Comparison of ENCODE assay signal across 13 cellular contexts in genomic region chr22:20553947-20554741, GRCh38. TPM values are rescaled to one million over a fixed set of nuclear protein-coding genes. Genes with fewer than 3 reads are reported as not detected.
DNase-seq lines count a peak whose midpoint lies in the region; ATAC-seq and TF ChIP-seq lines count a peak whose summit lies in the region.
"Had no signal": no experiment of that assay in that cellular context is flagged by ENCODE, and none has a peak within 500 bp of the region (broad histone marks: within the 10 kb centered on the region; RNA-seq: fewer than 3 reads in every experiment).

No MANE protein-coding gene starts in this region.

- H3K4me1 ChIP-seq in CD4-positive, alpha-beta memory T cell (ENCODE audit: insufficient read depth, low read length), result peaks cover 100% of the 10 kb centered on the region
- H3K4me1 ChIP-seq in esophagus muscularis mucosa (peaks cover 65 to 72% (median 68%) of the 10 kb centered on the region in 4 donors), gastrocnemius medialis (peaks cover 87 to 94% of the 10 kb centered on the region in 2 donors)

- no peaks in the 10 kb centered on the region for H3K27me3 ChIP-seq in CD4-positive, alpha-beta memory T cell (ENCODE audit: insufficient read depth, low read length)
- no peaks in the 10 kb centered on the region for H3K27me3 ChIP-seq in esophagus muscularis mucosa
- no peaks in the 10 kb centered on the region for H3K27me3 ChIP-seq in gastrocnemius medialis

- no peak for ATAC-seq in gastrocnemius medialis
- no peak for ATAC-seq in GM18861 (IDR thresholded peaks at IDR 0.05; ENCODE audit: unreplicated experiment)
- ATAC-seq: mucosa of descending colon, Panc1 had no signal

- peaks cover 45% of the 10 kb centered on the region for H3K36me3 ChIP-seq in CD4-positive, alpha-beta memory T cell (ENCODE audit: insufficient read depth, low read length)
- H3K36me3 ChIP-seq in esophagus muscularis mucosa (peaks cover 18 to 69% (median 53%) of the 10 kb centered on the region in 4 donors), gastrocnemius medialis (no peaks in the 10 kb centered on the region)

- H3K27me3 Mint-ChIP-seq in CD4-positive, alpha-beta memory T cell, result no peaks in the 10 kb centered on the region
- H3K27me3 Mint-ChIP-seq in endothelial cell (ENCODE audit: unreplicated experiment), result peaks cover 9% of the 10 kb centered on the region

- 90% methylated on average over 2 of the region's 8 CpGs for WGBS in esophagus muscularis mucosa

- peak overlapping the region in 7 of 8 donors; percentile 20 to 92 (median 37) for H3K4me3 Mint-ChIP-seq in CD4-positive, alpha-beta memory T cell
- no peak overlapping the region for H3K4me3 Mint-ChIP-seq in endothelial cell (ENCODE audit: unreplicated experiment)

- POLR2A ChIA-PET in CD4-positive, alpha-beta memory T cell (lab: Charles Lee; ENCODE audit: partially characterized antibody), result interaction anchor here (0.7 to 20.7 kb wide), 4 partner anchors 13 to 90 kb away, joined by 3 to 650 read pairs (median 106); partner anchors contain the start of gene MED15
- POLR2A ChIA-PET in RWPE1 (lab: Yijun Ruan, JAX; ENCODE audit: low non-redundant PET), result no interaction called here

- H3K27ac ChIP-seq in CD4-positive, alpha-beta memory T cell (ENCODE audit: low read depth, low read length), result peak overlapping the region; percentile 14
- H3K27ac ChIP-seq in RWPE1 (peak overlapping the region; percentile 56), esophagus muscularis mucosa (replicated peaks in 1 of 4) (peak overlapping the region; percentile 77 to 85 (median 82)), gastrocnemius medialis (peak overlapping the region; percentile 95 to 98 (median 97))

- H3K36me3 Mint-ChIP-seq in CD4-positive, alpha-beta memory T cell, result peaks cover 61 to 72% of the 10 kb centered on the region in 2 donors
- peaks cover 61% of the 10 kb centered on the region for H3K36me3 Mint-ChIP-seq in endothelial cell (ENCODE audit: low read depth, unreplicated experiment)

- CTCF ChIA-PET in CD4-positive, alpha-beta memory T cell (lab: Charles Lee; ENCODE audit: partially characterized antibody), result interaction anchor here (13.8 kb wide), 1 partner anchor 14 kb away, joined by 374 read pairs; no protein-coding TSS in a partner anchor
- CTCF ChIA-PET in RWPE1 (lab: Yijun Ruan, JAX), result no interaction called here

- H3K27ac Mint-ChIP-seq in CD4-positive, alpha-beta memory T cell, result peak overlapping the region in 5 of 7 donors; percentile 66 to 98 (median 91)
- no peak overlapping the region for H3K27ac Mint-ChIP-seq in endothelial cell (ENCODE audit: unreplicated experiment)

- TF ChIP-seq CTCF in RWPE1 (conservative IDR thresholded peaks at IDR 0.05; ENCODE audit: low read depth) (no peak), esophagus muscularis mucosa (IDR thresholded peaks at IDR 0.05) (no peak), gastrocnemius medialis (IDR thresholded peaks at IDR 0.05 in 4 of 5, conservative IDR thresholded peaks at IDR 0.05 in 1 of 5) (no peak), endothelial cell (IDR thresholded peaks at IDR 0.05; ENCODE audit: unreplicated experiment) (no peak)

- H3K4me1 Mint-ChIP-seq in CD4-positive, alpha-beta memory T cell, result peaks cover 68 to 99% (median 88%) of the 10 kb centered on the region in 4 donors
- peaks cover 31% of the 10 kb centered on the region for H3K4me1 Mint-ChIP-seq in endothelial cell (ENCODE audit: unreplicated experiment)

- H3K9me3 ChIP-seq in CD4-positive, alpha-beta memory T cell (ENCODE audit: control insufficient read depth in 1 of 2, low read length in 2 of 2), result no peaks in the 10 kb centered on the region
- H3K9me3 ChIP-seq in esophagus muscularis mucosa (no peaks in the 10 kb centered on the region), gastrocnemius medialis (no peaks in the 10 kb centered on the region)
- H3K9me3 ChIP-seq: mucosa of descending colon had no signal

- H3K9me3 Mint-ChIP-seq in CD4-positive, alpha-beta memory T cell, result peaks cover 0 to 11% (median 6%) of the 10 kb centered on the region in 8 donors
- H3K9me3 Mint-ChIP-seq in endothelial cell (ENCODE audit: unreplicated experiment), result no peaks in the 10 kb centered on the region

- no peak for TF ChIP-seq POLR2A in esophagus muscularis mucosa (IDR thresholded peaks at IDR 0.05; ENCODE audit: low read depth)
- TF ChIP-seq POLR2A in gastrocnemius medialis (IDR thresholded peaks at IDR 0.05), result no peak

- in situ Hi-C loops in gastrocnemius medialis (cut with MboI; ENCODE audit: low sequenced_read_pairs in 4 of 4), result no loop called here

- no peak overlapping the region for H3K4me3 ChIP-seq in CD4-positive, alpha-beta memory T cell (ENCODE audit: low read length in 2 of 2)
- H3K4me3 ChIP-seq in esophagus muscularis mucosa (no peak overlapping the region), gastrocnemius medialis (no peak overlapping the region)
- H3K4me3 ChIP-seq: mucosa of descending colon had no signal

- intact Hi-C loops in CD4-positive, alpha-beta memory T cell (cut with micrococcal nuclease), result no loop called here
- intact Hi-C loops in esophagus muscularis mucosa (cut with DNase I) (loop anchor here (5.0 kb wide), 1 partner anchor 42 kb away; no protein-coding TSS in a partner anchor), gastrocnemius medialis (cut with DNase I; ENCODE audit: low total_unique reads) (loop anchor here (10.0 kb wide), 1 partner anchor 1259 kb away; the partner anchor contains the start of gene CLTCL1)

- DNase-seq in CD4-positive, alpha-beta memory T cell, result no peak
- DNase-seq in RWPE1 (ENCODE audit: low spot score), result no peak
- no peak for DNase-seq in esophagus muscularis mucosa (ENCODE audit: extremely low spot score)
- peak in 1 of 2 donors; percentile 59 for DNase-seq in gastrocnemius medialis
- DNase-seq in germinal center (ENCODE audit: low spot score), result no peak
- no peak for DNase-seq in endothelial cell (ENCODE audit: low spot score)
- DNase-seq in NCI-H1417 treated with DMSO at 0.1 percent for 48 hours (lab: John Stamatoyannopoulos, UW), result no peak
- DNase-seq: mucosa of descending colon, MV-4-11, NCI-H226, T-helper 9 cell had no signal

- no peak for TF ChIP-seq EP300 in esophagus muscularis mucosa (IDR thresholded peaks at IDR 0.05)

RNA-seq across cellular contexts. Expression of gene MED15, which starts 46.7 kb away (rescaled TPM):
- total RNA-seq in CD4-positive, alpha-beta memory T cell, result 100 to 1,000 TPM; 225 to 237 TPM
- 10 to 100 TPM; 15.6 to 86.8 TPM for polyA plus RNA-seq in CD4-positive, alpha-beta memory T cell
- total RNA-seq in esophagus muscularis mucosa (10 to 100 TPM; 34.0 to 54.1 (median 38.9) TPM), gastrocnemius medialis (10 to 100 TPM; 37.5 to 69.4 (median 52.7) TPM), endothelial cell (ENCODE audit: unreplicated experiment) (165 TPM)

RNA-seq across cellular contexts. Expression of gene KLHL22, which starts 58.5 kb away (rescaled TPM):
- total RNA-seq in CD4-positive, alpha-beta memory T cell, result 10 to 100 TPM; 60.2 to 63.1 TPM
- 10 to 100 TPM; 19.4 to 23.9 TPM for polyA plus RNA-seq in CD4-positive, alpha-beta memory T cell
- total RNA-seq in esophagus muscularis mucosa, result 10 to 100 TPM; 19.9 to 35.5 (median 27.3) TPM
- total RNA-seq in gastrocnemius medialis, result 10 to 100 TPM; 24.1 to 32.2 (median 28.4) TPM
- total RNA-seq in endothelial cell (ENCODE audit: unreplicated experiment), result 19.4 TPM

Comparison
In these comparisons a context has a peak if more than half of its experiments do, and no peak if none do; other contexts are left out.
1. H3K27ac ChIP-seq: peak in every context shown above with its lines; median percentile 97 in gastrocnemius medialis; 82 in esophagus muscularis mucosa; 56 in RWPE1; 14 in CD4-positive, alpha-beta memory T cell.